Comparison of ENCODE assay signal across 2 cellular contexts in the genomic region with DNA sequence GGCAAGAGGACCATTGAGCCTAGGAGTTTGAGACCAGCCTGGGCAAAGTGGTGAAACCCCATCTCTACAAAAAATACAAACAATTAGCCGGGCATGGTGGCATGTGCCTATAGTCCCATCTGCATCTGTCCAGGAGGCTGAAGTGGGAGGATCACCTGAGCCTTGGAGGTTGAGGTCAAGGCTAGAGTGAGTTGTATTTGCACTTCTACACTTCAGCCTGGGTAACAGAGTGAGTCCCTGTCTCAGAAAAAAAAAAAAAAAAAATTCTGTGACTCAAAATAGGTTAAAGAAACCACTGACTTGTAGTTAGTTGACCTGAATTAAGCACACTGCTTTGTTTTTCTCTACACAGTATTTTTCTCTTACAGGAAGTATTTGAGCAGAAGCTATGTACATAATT.
TF ChIP-seq lines count a peak whose summit lies in the region.

No MANE protein-coding gene starts in this region.

TF ChIP-seq in HepG2, 621 proteins besides CTCF, POLR2A, EP300 and RAD21 (continued from another document):
- TF ChIP-seq, protein P1, sequence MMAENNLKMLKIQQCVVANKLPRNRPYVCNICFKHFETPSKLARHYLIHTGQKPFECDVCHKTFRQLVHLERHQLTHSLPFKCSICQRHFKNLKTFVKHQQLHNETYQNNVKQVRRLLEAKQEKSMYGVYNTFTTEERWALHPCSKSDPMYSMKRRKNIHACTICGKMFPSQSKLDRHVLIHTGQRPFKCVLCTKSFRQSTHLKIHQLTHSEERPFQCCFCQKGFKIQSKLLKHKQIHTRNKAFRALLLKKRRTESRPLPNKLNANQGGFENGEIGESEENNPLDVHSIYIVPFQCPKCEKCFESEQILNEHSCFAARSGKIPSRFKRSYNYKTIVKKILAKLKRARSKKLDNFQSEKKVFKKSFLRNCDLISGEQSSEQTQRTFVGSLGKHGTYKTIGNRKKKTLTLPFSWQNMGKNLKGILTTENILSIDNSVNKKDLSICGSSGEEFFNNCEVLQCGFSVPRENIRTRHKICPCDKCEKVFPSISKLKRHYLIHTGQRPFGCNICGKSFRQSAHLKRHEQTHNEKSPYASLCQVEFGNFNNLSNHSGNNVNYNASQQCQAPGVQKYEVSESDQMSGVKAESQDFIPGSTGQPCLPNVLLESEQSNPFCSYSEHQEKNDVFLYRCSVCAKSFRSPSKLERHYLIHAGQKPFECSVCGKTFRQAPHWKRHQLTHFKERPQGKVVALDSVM (CRISPR knock-in tag; IDR thresholded peaks at IDR 0.05): peak; percentile 72
- TF ChIP-seq NR2F6 (IDR thresholded peaks at IDR 0.05) (0 out of 2 replicates have a peak, but pooled peaks have one; percentile 27), NR2F6 (CRISPR knock-in tag; IDR thresholded peaks at IDR 0.05) (no peak)

TF ChIP-seq in K562, 482 proteins besides CTCF, POLR2A, EP300 and RAD21 (continued from another document):
- TF ChIP-seq, protein P2, sequence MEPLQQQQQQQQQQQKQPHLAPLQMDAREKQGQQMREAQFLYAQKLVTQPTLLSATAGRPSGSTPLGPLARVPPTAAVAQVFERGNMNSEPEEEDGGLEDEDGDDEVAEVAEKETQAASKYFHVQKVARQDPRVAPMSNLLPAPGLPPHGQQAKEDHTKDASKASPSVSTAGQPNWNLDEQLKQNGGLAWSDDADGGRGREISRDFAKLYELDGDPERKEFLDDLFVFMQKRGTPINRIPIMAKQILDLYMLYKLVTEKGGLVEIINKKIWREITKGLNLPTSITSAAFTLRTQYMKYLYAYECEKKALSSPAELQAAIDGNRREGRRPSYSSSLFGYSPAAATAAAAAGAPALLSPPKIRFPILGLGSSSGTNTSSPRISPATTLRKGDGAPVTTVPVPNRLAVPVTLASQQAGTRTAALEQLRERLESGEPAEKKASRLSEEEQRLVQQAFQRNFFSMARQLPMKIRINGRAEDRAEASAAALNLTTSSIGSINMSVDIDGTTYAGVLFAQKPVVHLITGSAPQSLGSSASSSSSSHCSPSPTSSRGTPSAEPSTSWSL (CRISPR knock-in tag; IDR thresholded peaks at IDR 0.05; ENCODE audit: borderline replicate concordance): no peak
- TF ChIP-seq STAG1 (CRISPR knock-in tag; IDR thresholded peaks at IDR 0.05; ENCODE audit: borderline replicate concordance) (no peak), ZBTB1 (CRISPR knock-in tag; IDR thresholded peaks at IDR 0.05; ENCODE audit: borderline replicate concordance, low read depth) (no peak), PCBP2 (IDR thresholded peaks at IDR 0.05; ENCODE audit: low read depth, low read length, poor library complexity, severe bottlenecking) (no peak), NFRKB (IDR thresholded peaks at IDR 0.05; ENCODE audit: low read depth) (no peak), XRCC4 (IDR thresholded peaks at IDR 0.05; ENCODE audit: extremely low read depth, insufficient read depth, insufficient read length) (no peak), U2AF1 (optimal IDR thresholded peaks at IDR 0.05; ENCODE audit: low read depth, low read length) (no peak), MTA3 (IDR thresholded peaks at IDR 0.05; ENCODE audit: borderline replicate concordance) (no peak), HNRNPH1 (optimal IDR thresholded peaks at IDR 0.05; ENCODE audit: low read depth, low read length) (no peak), TCF7L2 (IDR thresholded peaks at IDR 0.05; ENCODE audit: low read depth, low read length) (no peak), ZBTB17 (CRISPR knock-in tag; IDR thresholded peaks at IDR 0.05) (no peak), CHD1 (IDR thresholded peaks at IDR 0.05; ENCODE audit: low read length) (no peak), ILF3 (IDR thresholded peaks at IDR 0.05; ENCODE audit: borderline replicate concordance) (no peak), BDP1 (IDR thresholded peaks at IDR 0.05; ENCODE audit: insufficient read depth, insufficient read length) (no peak), BACH1 (tag; IDR thresholded peaks at IDR 0.05) (no peak)
- TF ChIP-seq, protein P3, sequence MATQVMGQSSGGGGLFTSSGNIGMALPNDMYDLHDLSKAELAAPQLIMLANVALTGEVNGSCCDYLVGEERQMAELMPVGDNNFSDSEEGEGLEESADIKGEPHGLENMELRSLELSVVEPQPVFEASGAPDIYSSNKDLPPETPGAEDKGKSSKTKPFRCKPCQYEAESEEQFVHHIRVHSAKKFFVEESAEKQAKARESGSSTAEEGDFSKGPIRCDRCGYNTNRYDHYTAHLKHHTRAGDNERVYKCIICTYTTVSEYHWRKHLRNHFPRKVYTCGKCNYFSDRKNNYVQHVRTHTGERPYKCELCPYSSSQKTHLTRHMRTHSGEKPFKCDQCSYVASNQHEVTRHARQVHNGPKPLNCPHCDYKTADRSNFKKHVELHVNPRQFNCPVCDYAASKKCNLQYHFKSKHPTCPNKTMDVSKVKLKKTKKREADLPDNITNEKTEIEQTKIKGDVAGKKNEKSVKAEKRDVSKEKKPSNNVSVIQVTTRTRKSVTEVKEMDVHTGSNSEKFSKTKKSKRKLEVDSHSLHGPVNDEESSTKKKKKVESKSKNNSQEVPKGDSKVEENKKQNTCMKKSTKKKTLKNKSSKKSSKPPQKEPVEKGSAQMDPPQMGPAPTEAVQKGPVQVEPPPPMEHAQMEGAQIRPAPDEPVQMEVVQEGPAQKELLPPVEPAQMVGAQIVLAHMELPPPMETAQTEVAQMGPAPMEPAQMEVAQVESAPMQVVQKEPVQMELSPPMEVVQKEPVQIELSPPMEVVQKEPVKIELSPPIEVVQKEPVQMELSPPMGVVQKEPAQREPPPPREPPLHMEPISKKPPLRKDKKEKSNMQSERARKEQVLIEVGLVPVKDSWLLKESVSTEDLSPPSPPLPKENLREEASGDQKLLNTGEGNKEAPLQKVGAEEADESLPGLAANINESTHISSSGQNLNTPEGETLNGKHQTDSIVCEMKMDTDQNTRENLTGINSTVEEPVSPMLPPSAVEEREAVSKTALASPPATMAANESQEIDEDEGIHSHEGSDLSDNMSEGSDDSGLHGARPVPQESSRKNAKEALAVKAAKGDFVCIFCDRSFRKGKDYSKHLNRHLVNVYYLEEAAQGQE (CRISPR knock-in tag; IDR thresholded peaks at IDR 0.05; ENCODE audit: low read depth): no peak
- TF ChIP-seq, protein P4, sequence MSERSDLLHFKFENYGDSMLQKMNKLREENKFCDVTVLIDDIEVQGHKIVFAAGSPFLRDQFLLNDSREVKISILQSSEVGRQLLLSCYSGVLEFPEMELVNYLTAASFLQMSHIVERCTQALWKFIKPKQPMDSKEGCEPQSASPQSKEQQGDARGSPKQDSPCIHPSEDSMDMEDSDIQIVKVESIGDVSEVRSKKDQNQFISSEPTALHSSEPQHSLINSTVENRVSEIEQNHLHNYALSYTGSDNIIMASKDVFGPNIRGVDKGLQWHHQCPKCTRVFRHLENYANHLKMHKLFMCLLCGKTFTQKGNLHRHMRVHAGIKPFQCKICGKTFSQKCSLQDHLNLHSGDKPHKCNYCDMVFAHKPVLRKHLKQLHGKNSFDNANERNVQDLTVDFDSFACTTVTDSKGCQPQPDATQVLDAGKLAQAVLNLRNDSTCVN (CRISPR knock-in tag; IDR thresholded peaks at IDR 0.05): no peak
